In the genomic region with DNA sequence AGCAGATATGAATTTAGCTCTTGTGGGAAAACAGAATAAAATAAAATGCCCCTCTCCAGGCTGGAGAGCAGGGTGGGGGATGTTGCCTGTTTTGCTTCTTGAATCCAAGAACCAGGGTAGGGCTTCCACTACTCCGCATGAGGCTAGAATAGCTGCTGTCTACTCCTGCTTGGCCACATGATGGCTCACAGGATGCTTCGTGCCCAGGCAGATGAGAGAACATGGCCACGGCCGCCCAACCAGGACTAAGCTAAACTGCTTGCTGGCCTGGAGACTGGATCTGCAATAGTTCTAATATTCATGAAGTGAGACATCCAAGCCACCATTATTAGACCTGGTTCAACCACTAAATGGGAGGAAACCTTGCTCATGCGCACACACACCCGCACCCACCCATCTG, we compare ENCODE assay signal across 1 cellular context.
A peak's percentile ranks its signal among the peaks of the same experiment; 100 is the strongest.
TF ChIP-seq lines count a peak whose summit lies in the region.

No MANE protein-coding gene starts in this region.

TF ChIP-seq in K562, 482 proteins besides CTCF, POLR2A, EP300 and RAD21 (continued from another document):
- TF ChIP-seq, protein P1, sequence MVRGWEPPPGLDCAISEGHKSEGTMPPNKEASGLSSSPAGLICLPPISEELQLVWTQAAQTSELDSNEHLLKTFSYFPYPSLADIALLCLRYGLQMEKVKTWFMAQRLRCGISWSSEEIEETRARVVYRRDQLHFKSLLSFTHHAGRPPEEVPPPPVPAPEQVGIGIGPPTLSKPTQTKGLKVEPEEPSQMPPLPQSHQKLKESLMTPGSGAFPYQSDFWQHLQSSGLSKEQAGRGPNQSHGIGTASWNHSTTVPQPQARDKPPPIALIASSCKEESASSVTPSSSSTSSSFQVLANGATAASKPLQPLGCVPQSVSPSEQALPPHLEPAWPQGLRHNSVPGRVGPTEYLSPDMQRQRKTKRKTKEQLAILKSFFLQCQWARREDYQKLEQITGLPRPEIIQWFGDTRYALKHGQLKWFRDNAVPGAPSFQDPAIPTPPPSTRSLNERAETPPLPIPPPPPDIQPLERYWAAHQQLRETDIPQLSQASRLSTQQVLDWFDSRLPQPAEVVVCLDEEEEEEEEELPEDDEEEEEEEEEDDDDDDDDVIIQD (CRISPR knock-in tag; IDR thresholded peaks at IDR 0.05), result no peak
- TF ChIP-seq HNRNPUL1 (IDR thresholded peaks at IDR 0.05; ENCODE audit: low read length) (no peak), CBFA2T2 (conservative IDR thresholded peaks at IDR 0.05) (no peak), YY1 (IDR thresholded peaks at IDR 0.05; ENCODE audit: borderline replicate concordance in 1 of 3, control insufficient read depth in 1 of 3, extremely low read depth in 1 of 3, insufficient read depth in 3 of 3, insufficient read length in 1 of 3, insufficient replicate concordance in 2 of 3, low read depth in 1 of 3, low read length in 2 of 3) (peak in 1 of 3 experiments; percentile 29), HDAC1 (IDR thresholded peaks at IDR 0.05) (no peak), NRF1 (conservative IDR thresholded peaks at IDR 0.05 in 1 of 2, IDR thresholded peaks at IDR 0.05 in 1 of 2) (peak in 1 of 2 experiments; percentile 55; a peak in 1 of 4 replicates), MAFG (tag; conservative IDR thresholded peaks at IDR 0.05) (no peak), RBM14 (IDR thresholded peaks at IDR 0.05; ENCODE audit: borderline replicate concordance, insufficient read depth, low read depth, low read length) (no peak), SNRNP70 (optimal IDR thresholded peaks at IDR 0.05; ENCODE audit: low read depth, low read length) (no peak), CBFB (CRISPR knock-in tag; IDR thresholded peaks at IDR 0.05) (no peak), TAF15 (IDR thresholded peaks at IDR 0.05; ENCODE audit: low read depth, low read length) (no peak), SP2 (IDR thresholded peaks at IDR 0.05; ENCODE audit: extremely low read depth, low read depth, low read length, poor library complexity, severe bottlenecking) (no peak), ZNF24 (IDR thresholded peaks at IDR 0.05) (no peak), CEBPG (CRISPR knock-in tag; IDR thresholded peaks at IDR 0.05) (no peak), CEBPG (tag; conservative IDR thresholded peaks at IDR 0.05 in 1 of 2, IDR thresholded peaks at IDR 0.05 in 1 of 2) (no peak), ZNF707 (CRISPR knock-in tag; conservative IDR thresholded peaks at IDR 0.05) (no peak), ZNF3 (CRISPR knock-in tag; IDR thresholded peaks at IDR 0.05) (no peak), ZNF449 (CRISPR knock-in tag; IDR thresholded peaks at IDR 0.05) (peak; percentile 99; the same call in 1 of the 2 replicates), SMARCA4 (IDR thresholded peaks at IDR 0.05) (no peak), ZNF766 (CRISPR knock-in tag; conservative IDR thresholded peaks at IDR 0.05) (no peak)
- TF ChIP-seq, protein P2, sequence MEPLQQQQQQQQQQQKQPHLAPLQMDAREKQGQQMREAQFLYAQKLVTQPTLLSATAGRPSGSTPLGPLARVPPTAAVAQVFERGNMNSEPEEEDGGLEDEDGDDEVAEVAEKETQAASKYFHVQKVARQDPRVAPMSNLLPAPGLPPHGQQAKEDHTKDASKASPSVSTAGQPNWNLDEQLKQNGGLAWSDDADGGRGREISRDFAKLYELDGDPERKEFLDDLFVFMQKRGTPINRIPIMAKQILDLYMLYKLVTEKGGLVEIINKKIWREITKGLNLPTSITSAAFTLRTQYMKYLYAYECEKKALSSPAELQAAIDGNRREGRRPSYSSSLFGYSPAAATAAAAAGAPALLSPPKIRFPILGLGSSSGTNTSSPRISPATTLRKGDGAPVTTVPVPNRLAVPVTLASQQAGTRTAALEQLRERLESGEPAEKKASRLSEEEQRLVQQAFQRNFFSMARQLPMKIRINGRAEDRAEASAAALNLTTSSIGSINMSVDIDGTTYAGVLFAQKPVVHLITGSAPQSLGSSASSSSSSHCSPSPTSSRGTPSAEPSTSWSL (CRISPR knock-in tag; IDR thresholded peaks at IDR 0.05; ENCODE audit: borderline replicate concordance), result no peak
